In genomic region chr13:39037880-39038568, GRCh38 we compare ENCODE assay signal across 8 cellular contexts. TPM values are rescaled to one million over a fixed set of nuclear protein-coding genes. Genes with fewer than 3 reads are reported as not detected.
DNase-seq lines count a peak whose midpoint lies in the region; ATAC-seq and TF ChIP-seq lines count a peak whose summit lies in the region.

Gene NHLRC3, plus strand, starts transcription at chr13:39038456. Its CDS starts 184 bp downstream, at chr13:39038640.
Gene PROSER1, minus strand, starts transcription at chr13:39038089. Its CDS starts 847 bp downstream, at chr13:39037242.

- H3K4me1 ChIP-seq in HCT116 (ENCODE audit: control insufficient read depth in 1 of 2, insufficient read depth in 2 of 2, low read length in 2 of 2) (peaks cover 0 to 26% of the 10 kb centered on the region in 2 experiments; a peak in 3 of 4 replicates), suprapubic skin (peaks cover 49% of the 10 kb centered on the region)

- peak within 1 kb of the TSS; percentile 89 to 90 for H3K4me3 ChIP-seq in HCT116 (replicated peaks in 1 of 2; ENCODE audit: low read depth in 1 of 2, low read length in 2 of 2)
- peak within 1 kb of the TSS; percentile 97 for H3K4me3 ChIP-seq in NB4 (ENCODE audit: low read depth, low read length)
- peak within 1 kb of the TSS; percentile 87 for H3K4me3 ChIP-seq in SK-N-MC
- H3K4me3 ChIP-seq in suprapubic skin, result peak within 1 kb of the TSS; percentile 83

- peak; percentile 86 for ATAC-seq in HCT116

- no peaks in the 10 kb centered on the region for H3K9me3 ChIP-seq in HCT116 (ENCODE audit: control insufficient read depth in 1 of 2, insufficient read depth in 1 of 2, low read depth in 1 of 2, low read length in 2 of 2)
- H3K9me3 ChIP-seq in SK-N-MC (ENCODE audit: low read depth, low read length), result no peaks in the 10 kb centered on the region
- H3K9me3 ChIP-seq in suprapubic skin, result no peaks in the 10 kb centered on the region

- H3K4me2 ChIP-seq in HCT116 (ENCODE audit: low read length), result peak within 1 kb of the TSS; percentile 99

- peak within 1 kb of the TSS; percentile 71 for H3K27ac ChIP-seq in HCT116 (ENCODE audit: low read depth, low read length)
- peak within 1 kb of the TSS; percentile 78 for H3K27ac ChIP-seq in SK-N-MC
- H3K27ac ChIP-seq in suprapubic skin, result peak within 1 kb of the TSS; percentile 82

- POLR2A ChIA-PET in HCT116 (lab: Charles Lee), result interaction anchor here (0.9 kb wide), 1 partner anchor 10 kb away, joined by 4 read pairs; no protein-coding TSS in a partner anchor

- no peak for TF ChIP-seq EP300 in suprapubic skin (IDR thresholded peaks at IDR 0.05)

- BruUV-seq in HCT116 (replicated peaks; lab: Mats Ljungman, UMichigan), result no TSS peak

- no peaks in the 10 kb centered on the region for H3K9me2 ChIP-seq in HCT116 (ENCODE audit: insufficient read depth)

- in situ Hi-C loops in G401 (cut with HindIII; ENCODE audit: low sequenced_read_pairs), result no loop called here

- DNase-seq in G401 (ENCODE audit: low spot score) (peak; percentile 92), HCT116 (ENCODE audit: low read depth, low spot score) (peak; percentile 88), NB4 (ENCODE audit: low read depth) (peak; percentile 95), SK-N-MC (ENCODE audit: low read depth, low spot score) (no peak), globus pallidus (ENCODE audit: low spot score) (peak; percentile 98), nucleus accumbens (lab: John Stamatoyannopoulos, UW) (peak; percentile 40 to 98 (median 94)), suprapubic skin (ENCODE audit: low spot score in 2 of 2) (peak; percentile 94 to 95)
- peak; percentile 82 for DNase-seq in activated naive CD4-positive, alpha-beta T cell treated with anti-CD3 and anti-CD28 coated beads, Interleukin-2, amount 50 U/mL, for 16 hours

- peaks cover 50% of the 10 kb centered on the region for H3K79me2 ChIP-seq in HCT116 (ENCODE audit: insufficient read depth, low read length)

- H2AFZ ChIP-seq in HCT116 (ENCODE audit: low read depth, low read length, poor library complexity, severe bottlenecking), result peak within 1 kb of the TSS; percentile 91

- no peaks in the 10 kb centered on the region for H4K20me1 ChIP-seq in HCT116 (ENCODE audit: insufficient read depth)

- intact Hi-C loops in HCT116 (cut with micrococcal nuclease), result no loop called here

- TF ChIP-seq RAD21 in HCT116 (IDR thresholded peaks at IDR 0.05; ENCODE audit: low read depth), result no peak

- no peak for TF ChIP-seq CTCF in HCT116 (IDR thresholded peaks at IDR 0.05 in 2 of 3, conservative IDR thresholded peaks at IDR 0.05 in 1 of 3; ENCODE audit: borderline replicate concordance in 1 of 3, insufficient read depth in 1 of 3, low read depth in 2 of 3, low read length in 2 of 3)
- no peak for TF ChIP-seq CTCF in NB4 (IDR thresholded peaks at IDR 0.05; ENCODE audit: low read depth, low read length)
- TF ChIP-seq CTCF in suprapubic skin (IDR thresholded peaks at IDR 0.05), result no peak

- no peaks in the 10 kb centered on the region for H3K27me3 ChIP-seq in HCT116 (ENCODE audit: insufficient read depth, low read length)
- H3K27me3 ChIP-seq in suprapubic skin, result no peaks in the 10 kb centered on the region

- TF ChIP-seq POLR2A in HCT116 (IDR thresholded peaks at IDR 0.05; ENCODE audit: borderline replicate concordance, extremely low read depth, insufficient read depth, insufficient read length) (no peak), NB4 (IDR thresholded peaks at IDR 0.05; ENCODE audit: extremely low read depth, insufficient read length) (peak; percentile 75), suprapubic skin (IDR thresholded peaks at IDR 0.05) (no peak)

- CTCF ChIA-PET in HCT116 (lab: Charles Lee), result interaction anchor here (1.8 kb wide), 1 partner anchor 13 kb away, joined by 4 read pairs; no protein-coding TSS in a partner anchor

- under 1% methylated on average over 28 of the region's 41 CpGs for WGBS in suprapubic skin

- H3K9ac ChIP-seq in HCT116 (ENCODE audit: low read length) (peak within 1 kb of the TSS; percentile 73), SK-N-MC (ENCODE audit: insufficient read length) (peak within 1 kb of the TSS; percentile 93)

- H3K36me3 ChIP-seq in HCT116 (ENCODE audit: control insufficient read depth in 1 of 2, insufficient read depth in 2 of 2, low read length in 2 of 2) (no peaks in the 10 kb centered on the region), SK-N-MC (ENCODE audit: insufficient read depth, low read length) (peaks cover 20% of the 10 kb centered on the region), suprapubic skin (no peaks in the 10 kb centered on the region)

- RAD21 ChIA-PET in HCT116 (lab: Charles Lee; ENCODE audit: low non-redundant PET in 1 of 2, low total read pairs in 2 of 2, uncharacterized antibody in 2 of 2, unreplicated experiment in 2 of 2), result no interaction called here

TF ChIP-seq in HCT116, 20 proteins besides CTCF, POLR2A, EP300 and RAD21 (continues in another document):
- TF ChIP-seq SP1 (IDR thresholded peaks at IDR 0.05; ENCODE audit: low read depth) (peak; percentile 93), ZNF274 (IDR thresholded peaks at IDR 0.05; ENCODE audit: low read depth, low read length) (no peak), POLR2AphosphoS5 (IDR thresholded peaks at IDR 0.05; ENCODE audit: low read depth, low read length) (peak; percentile 55), ZFX (IDR thresholded peaks at IDR 0.05) (peak; percentile 56), ATF3 (IDR thresholded peaks at IDR 0.05) (no peak), TCF7L2 (IDR thresholded peaks at IDR 0.05; ENCODE audit: borderline replicate concordance, extremely low read depth, insufficient read depth, insufficient read length) (peak; percentile 74), EZH2 (IDR thresholded peaks at IDR 0.05) (no peak), JUND (IDR thresholded peaks at IDR 0.05) (no peak), FOSL1 (IDR thresholded peaks at IDR 0.05; ENCODE audit: low read depth) (no peak), MAX (IDR thresholded peaks at IDR 0.05) (peak; percentile 63; the same call in 1 of the 2 replicates), ZBTB33 (IDR thresholded peaks at IDR 0.05; ENCODE audit: extremely low read depth, insufficient replicate concordance, low read length) (no peak), REST (IDR thresholded peaks at IDR 0.05; ENCODE audit: low read depth) (no peak), CEBPB (IDR thresholded peaks at IDR 0.05; ENCODE audit: low read depth) (no peak), EZH2phosphoT487 (IDR thresholded peaks at IDR 0.05; ENCODE audit: borderline replicate concordance) (no peak), ELF1 (IDR thresholded peaks at IDR 0.05; ENCODE audit: borderline replicate concordance, low read depth) (peak; percentile 70), CBX3 (IDR thresholded peaks at IDR 0.05; ENCODE audit: low read depth) (0 out of 2 replicates have a peak, but pooled peaks have one; percentile 8)

RNA-seq across cellular contexts. Expression of gene NHLRC3, which starts in this region (rescaled TPM):
- total RNA-seq in G401 (2014; rRNA removed; shearing (Covaris generic)), result 4.6 and 9.9 TPM in 2 replicates
- total RNA-seq in HCT116 (2021; ENCODE audit: unreplicated experiment), result 7.2 TPM
- 2.8 and 3.8 TPM in 2 replicates for polyA plus RNA-seq in HCT116 (2012)
- total RNA-seq in suprapubic skin, result 10 to 100 TPM in 2 of 4 donors, 1 to 10 TPM in 2; 5.9 to 24.5 (median 11.1) TPM

RNA-seq across cellular contexts. Expression of gene PROSER1, which starts in this region (rescaled TPM):
- total RNA-seq in G401 (2014; rRNA removed; shearing (Covaris generic)), result 11.8 and 17.1 TPM in 2 replicates
- total RNA-seq in HCT116 (2021; ENCODE audit: unreplicated experiment) (33.5 TPM), suprapubic skin (10 to 100 TPM; 18.3 to 85.9 (median 28.2) TPM)
- 11.0 and 13.3 TPM in 2 replicates for polyA plus RNA-seq in HCT116 (2012)
